Comparison of ENCODE assay signal across 12 cellular contexts in the genomic region with DNA sequence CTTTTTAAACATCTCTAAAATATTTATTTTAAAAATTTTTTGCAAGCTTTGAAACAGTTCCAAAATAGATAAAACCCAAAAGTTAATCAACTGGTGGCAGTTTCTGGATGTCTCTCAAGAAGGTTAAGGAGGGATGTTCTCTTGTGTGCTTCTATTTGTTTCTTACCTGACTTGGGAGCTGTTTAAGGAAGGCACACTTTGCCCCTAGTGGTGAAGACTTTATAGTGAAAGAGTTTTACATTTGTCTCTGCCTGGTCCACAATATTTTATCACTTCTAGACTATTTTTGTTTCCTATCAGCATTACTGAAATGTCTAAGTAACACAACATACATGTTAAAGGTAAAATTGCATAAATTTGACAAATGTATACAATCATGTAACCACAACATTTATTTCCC.
DNase-seq lines count a peak whose midpoint lies in the region; ATAC-seq, FAIRE-seq and TF ChIP-seq lines count a peak whose summit lies in the region.
"Had no signal": no experiment of that assay in that cellular context is flagged by ENCODE, and none has a peak within 500 bp of the region (broad histone marks: within the 10 kb centered on the region; RNA-seq: fewer than 3 reads in every experiment).

No MANE protein-coding gene starts in this region.

- H3K27ac Mint-ChIP-seq in MCF 10A (ENCODE audit: low read depth, unreplicated experiment) = no peak overlapping the region
- H3K27ac Mint-ChIP-seq in activated T-cell treated with anti-CD3 and anti-CD28 coated beads, Interleukin-2, amount 50 U/mL, for 72 hours = no peak overlapping the region
- H3K27ac Mint-ChIP-seq: CD4-positive, CD25-positive, alpha-beta regulatory T cell; effector memory CD8-positive, alpha-beta T cell; memory B cell had no signal

- peaks cover 6% of the 10 kb centered on the region for H3K4me1 Mint-ChIP-seq in MCF 10A (ENCODE audit: insufficient read depth, unreplicated experiment)
- H3K4me1 Mint-ChIP-seq in activated T-cell treated with anti-CD3 and anti-CD28 coated beads, Interleukin-2, amount 50 U/mL, for 72 hours (ENCODE audit: low read depth) = no peaks in the 10 kb centered on the region
- H3K4me1 Mint-ChIP-seq: CD4-positive, CD25-positive, alpha-beta regulatory T cell; memory B cell had no signal

- in situ Hi-C loops in HepG2 (cut with HindIII; ENCODE audit: extremely low pct_ligation_motif_present, low pct_unique_long_range_greater_than_20kb) = no loop called here

- TF ChIP-seq RAD21 in HepG2 (CRISPR knock-in tag; IDR thresholded peaks at IDR 0.05) = no peak

- H3K79me2 ChIP-seq in fibroblast of lung (ENCODE audit: control insufficient read depth, insufficient read depth, low read length) (no peaks in the 10 kb centered on the region), HepG2 (ENCODE audit: insufficient read depth, low read length) (no peaks in the 10 kb centered on the region)

- H4K20me1 ChIP-seq in fibroblast of lung (ENCODE audit: control insufficient read depth, extremely low read depth, insufficient read depth, low read length) (no peaks in the 10 kb centered on the region), HepG2 (ENCODE audit: insufficient read depth, low read length) (no peaks in the 10 kb centered on the region)

- intact Hi-C loops in MCF 10A (cut with micrococcal nuclease) (loop anchor here (5.0 to 10.0 kb wide), 2 partner anchors 131 to 238 kb away; no protein-coding TSS in a partner anchor), breast epithelium (cut with DNase I; ENCODE audit: low total_unique reads) (no loop called here), upper lobe of right lung (cut with DNase I) (no loop called here), HepG2 (cut with micrococcal nuclease; ENCODE audit: unreplicated experiment) (no loop called here)

- TF ChIP-seq CTCF in MCF 10A (IDR thresholded peaks at IDR 0.05; ENCODE audit: unreplicated experiment) (peak; percentile 37), breast epithelium (IDR thresholded peaks at IDR 0.05) (no peak), fibroblast of lung (conservative IDR thresholded peaks at IDR 0.05 in 1 of 2, IDR thresholded peaks at IDR 0.05 in 1 of 2; ENCODE audit: low read depth in 1 of 2, low read length in 2 of 2) (peak; percentile 19 to 46), upper lobe of right lung (IDR thresholded peaks at IDR 0.05) (peak; percentile 26), HepG2 (CRISPR knock-in tag; IDR thresholded peaks at IDR 0.05) (no peak)

- no peaks in the 10 kb centered on the region for H3K36me3 ChIP-seq in breast epithelium
- H3K36me3 ChIP-seq in fibroblast of lung (ENCODE audit: control insufficient read depth, insufficient read depth, low read length) = no peaks in the 10 kb centered on the region
- no peaks in the 10 kb centered on the region for H3K36me3 ChIP-seq in upper lobe of right lung
- no peaks in the 10 kb centered on the region for H3K36me3 ChIP-seq in HepG2 (replicated peaks in 1 of 2; ENCODE audit: control insufficient read depth in 1 of 2, insufficient read depth in 2 of 2, low read length in 2 of 2)

- H3K4me3 ChIP-seq in breast epithelium (no peak overlapping the region), fibroblast of lung (replicated peaks in 1 of 4; ENCODE audit: control extremely low read depth in 1 of 4, insufficient read depth in 1 of 4, low read depth in 3 of 4, low read length in 4 of 4) (no peak overlapping the region), upper lobe of right lung (no peak overlapping the region), HepG2 (replicated peaks in 1 of 3; ENCODE audit: insufficient read depth in 1 of 3, low read depth in 2 of 3, low read length in 3 of 3) (no peak overlapping the region)

- H3K9ac ChIP-seq in fibroblast of lung (ENCODE audit: insufficient read depth, low read length) (no peak overlapping the region), HepG2 (ENCODE audit: insufficient read depth, low read depth, low read length) (no peak overlapping the region)

- DNase-seq in MCF 10A (ENCODE audit: unreplicated experiment) (peak; percentile 33), breast epithelium (ENCODE audit: low spot score in 2 of 2) (no peak), NCI-H460 (ENCODE audit: extremely low read depth, low read depth) (peak; percentile 6), fibroblast of lung (ENCODE audit: low read depth in 2 of 2) (peak in 1 of 2 donors; percentile 11), upper lobe of right lung (no peak), NCI-H2196 (lab: John Stamatoyannopoulos, UW; ENCODE audit: unreplicated experiment) (no peak), HepG2 (ENCODE audit: low spot score) (no peak)
- no peak for DNase-seq in activated T-cell treated with anti-CD3 and anti-CD28 coated beads, Interleukin-2, amount 50 U/mL, for 72 hours
- DNase-seq: CD4-positive, CD25-positive, alpha-beta regulatory T cell; effector memory CD8-positive, alpha-beta T cell; stimulated activated CD4-positive, alpha-beta T cell treated with anti-CD3 and anti-CD28 coated beads, Interleukin-4, amount 100 ng/mL, for 24 hours had no signal

- H3K4me3 Mint-ChIP-seq in MCF 10A (ENCODE audit: unreplicated experiment) = no peak overlapping the region
- H3K4me3 Mint-ChIP-seq in activated T-cell treated with anti-CD3 and anti-CD28 coated beads, Interleukin-2, amount 50 U/mL, for 72 hours = no peak overlapping the region
- H3K4me3 Mint-ChIP-seq: CD4-positive, CD25-positive, alpha-beta regulatory T cell; effector memory CD8-positive, alpha-beta T cell; memory B cell had no signal

- H3K27me3 Mint-ChIP-seq in MCF 10A (ENCODE audit: insufficient read depth, unreplicated experiment) = no peaks in the 10 kb centered on the region
- H3K27me3 Mint-ChIP-seq in activated T-cell treated with anti-CD3 and anti-CD28 coated beads, Interleukin-2, amount 50 U/mL, for 72 hours (ENCODE audit: low read depth) = no peaks in the 10 kb centered on the region
- H3K27me3 Mint-ChIP-seq: CD4-positive, CD25-positive, alpha-beta regulatory T cell; effector memory CD8-positive, alpha-beta T cell; memory B cell had no signal

- H3K4me2 ChIP-seq in fibroblast of lung (ENCODE audit: extremely low read depth, insufficient read depth, low read length) (no peak overlapping the region), HepG2 (ENCODE audit: low read depth, low read length) (no peak overlapping the region)

- TF ChIP-seq POLR2A in breast epithelium (IDR thresholded peaks at IDR 0.05) (no peak), HepG2 (IDR thresholded peaks at IDR 0.05; ENCODE audit: insufficient read depth in 1 of 2, low read depth in 2 of 2, low read length in 2 of 2) (no peak)

- POLR2A ChIA-PET in MCF 10A (lab: Yijun Ruan, JAX) (no interaction called here), HepG2 (lab: Yijun Ruan, JAX) (no interaction called here)

- no TSS peak for BruUV-seq in MCF 10A (replicated peaks; lab: Mats Ljungman, UMichigan)
- no TSS peak for BruUV-seq in HepG2 (replicated peaks; lab: Mats Ljungman, UMichigan)

- H3K9me3 ChIP-seq in breast epithelium (peaks cover 0 to 13% of the 10 kb centered on the region in 2 donors), fibroblast of lung (ENCODE audit: control insufficient read depth, insufficient read depth, low read depth, low read length) (no peaks in the 10 kb centered on the region), upper lobe of right lung (no peaks in the 10 kb centered on the region), HepG2 (ENCODE audit: low read length) (peaks cover 76% of the 10 kb centered on the region)

- CTCF ChIA-PET in MCF 10A (lab: Yijun Ruan, JAX) (interaction anchor here (0.6 to 0.8 kb wide), 4 partner anchors 9 to 673 kb away, joined by 3 read pairs; no protein-coding TSS in a partner anchor), HepG2 (lab: Yijun Ruan, JAX; ENCODE audit: low intra/inter-chr PET ratio, low total read pairs) (no interaction called here)

- FAIRE-seq in HepG2 (lab: Jason Lieb, UNC) = no peak

- no peaks in the 10 kb centered on the region for H3K27me3 ChIP-seq in breast epithelium
- H3K27me3 ChIP-seq in fibroblast of lung (ENCODE audit: control insufficient read depth, insufficient read depth, low read length) = no peaks in the 10 kb centered on the region
- H3K27me3 ChIP-seq in upper lobe of right lung = no peaks in the 10 kb centered on the region
- H3K27me3 ChIP-seq in HepG2 (ENCODE audit: control insufficient read depth in 1 of 2, insufficient read depth in 2 of 2, low read length in 2 of 2) = no peaks in the 10 kb centered on the region

- TF ChIP-seq EP300 in HepG2 (IDR thresholded peaks at IDR 0.05; ENCODE audit: low read depth in 2 of 2, low read length in 2 of 2) (no peak), HepG2 (CRISPR knock-in tag; IDR thresholded peaks at IDR 0.05; ENCODE audit: borderline replicate concordance) (no peak)

- no peaks in the 10 kb centered on the region for H3K9me3 Mint-ChIP-seq in MCF 10A (ENCODE audit: unreplicated experiment)
- peaks cover 2% of the 10 kb centered on the region in 2 donors for H3K9me3 Mint-ChIP-seq in activated T-cell treated with anti-CD3 and anti-CD28 coated beads, Interleukin-2, amount 50 U/mL, for 72 hours
- H3K9me3 Mint-ChIP-seq: effector memory CD8-positive, alpha-beta T cell had no signal

- H3K4me1 ChIP-seq in breast epithelium (no peaks in the 10 kb centered on the region), fibroblast of lung (ENCODE audit: control insufficient read depth, extremely low read depth, insufficient read depth, low read length) (no peaks in the 10 kb centered on the region), upper lobe of right lung (no peaks in the 10 kb centered on the region), HepG2 (ENCODE audit: insufficient read depth, low read length) (no peaks in the 10 kb centered on the region)

- no peaks in the 10 kb centered on the region for H3K36me3 Mint-ChIP-seq in MCF 10A (ENCODE audit: insufficient read depth, unreplicated experiment)
- no peaks in the 10 kb centered on the region for H3K36me3 Mint-ChIP-seq in activated T-cell treated with anti-CD3 and anti-CD28 coated beads, Interleukin-2, amount 50 U/mL, for 72 hours (ENCODE audit: insufficient read depth in 2 of 2)
- H3K36me3 Mint-ChIP-seq: CD4-positive, CD25-positive, alpha-beta regulatory T cell; memory B cell had no signal

- ATAC-seq in upper lobe of right lung = no peak
- ATAC-seq in activated T-cell treated with anti-CD3 and anti-CD28 coated beads, Interleukin-2, amount 50 U/mL, for 72 hours (replicated peaks in 1 of 2) = no peak
- ATAC-seq in HepG2 = no peak
- ATAC-seq: effector memory CD8-positive, alpha-beta T cell had no signal

- H3K27ac ChIP-seq in breast epithelium (no peak overlapping the region), fibroblast of lung (ENCODE audit: insufficient read depth, low read length) (no peak overlapping the region), upper lobe of right lung (no peak overlapping the region), HepG2 (ENCODE audit: extremely low read length, insufficient read depth, low read length) (no peak overlapping the region)

- H2AFZ ChIP-seq in fibroblast of lung (ENCODE audit: low read length) (no peak overlapping the region), HepG2 (ENCODE audit: low read length) (no peak overlapping the region)

TF ChIP-seq in HepG2, 621 proteins besides CTCF, POLR2A, EP300 and RAD21 (continues in another document):
- TF ChIP-seq, protein P1, sequence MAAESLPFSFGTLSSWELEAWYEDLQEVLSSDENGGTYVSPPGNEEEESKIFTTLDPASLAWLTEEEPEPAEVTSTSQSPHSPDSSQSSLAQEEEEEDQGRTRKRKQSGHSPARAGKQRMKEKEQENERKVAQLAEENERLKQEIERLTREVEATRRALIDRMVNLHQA (CRISPR knock-in tag; IDR thresholded peaks at IDR 0.05) = no peak
- TF ChIP-seq ZNF570 (CRISPR knock-in tag; IDR thresholded peaks at IDR 0.05; ENCODE audit: borderline replicate concordance) = no peak

Comparison
In these comparisons a context has a peak if more than half of its experiments do, and no peak if none do; other contexts are left out.
1. DNase-seq: peak in MCF 10A (single experiment) and NCI-H460 (single experiment); none in breast epithelium (0 of 2), upper lobe of right lung (single experiment), NCI-H2196 (single experiment), activated T-cell treated with anti-CD3 and anti-CD28 coated beads, Interleukin-2, amount 50 U/mL, for 72 hours (0 of 2) and HepG2 (single experiment).
2. CTCF ChIP-seq: peak in MCF 10A (single experiment), fibroblast of lung (2 of 2) and upper lobe of right lung (single experiment); none in breast epithelium (0 of 3) and HepG2 (single experiment).